Comparison of ENCODE assay signal across 26 cellular contexts in the genomic region with DNA sequence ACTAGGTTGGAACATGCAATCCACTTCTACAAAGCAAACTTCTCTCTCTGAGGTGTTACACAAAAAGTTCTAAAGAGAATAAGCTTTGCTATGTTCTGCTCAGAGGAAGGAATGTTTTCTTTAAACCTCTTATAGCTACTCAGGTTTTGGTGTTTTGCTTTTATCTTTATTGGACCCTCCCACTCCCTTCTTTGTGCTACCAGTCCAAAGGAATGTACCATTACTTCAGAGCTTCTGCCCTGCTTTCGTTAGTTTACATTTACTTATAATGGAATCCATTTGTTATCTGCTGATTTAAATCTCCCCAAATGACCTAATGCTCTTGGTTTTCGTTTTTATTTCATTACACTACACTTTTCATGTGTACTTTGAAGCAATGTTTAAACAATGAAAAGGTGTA.
DNase-seq lines count a peak whose midpoint lies in the region; ATAC-seq lines count a peak whose summit lies in the region.
"Had no signal": no experiment of that assay in that cellular context is flagged by ENCODE, and none has a peak within 500 bp of the region (broad histone marks: within the 10 kb centered on the region; RNA-seq: fewer than 3 reads in every experiment).

No MANE protein-coding gene starts in this region.

- peak; percentile 40 for DNase-seq in H4 (ENCODE audit: low spot score)
- DNase-seq in adipocyte (ENCODE audit: low read depth), result peak; percentile 33
- peak; percentile 7 for DNase-seq in kidney glomerular epithelial cell (lab: John Stamatoyannopoulos, UW)
- peak; percentile 56 for DNase-seq in non-pigmented ciliary epithelial cell (ENCODE audit: low read depth)
- DNase-seq in activated T-helper 2 cell treated with anti-CD3 and anti-CD28 coated beads, Interferon-gamma antibody, Interleukin-2, Interleukin-4, amounts not matched to agents 10 μg/mL and 5 μg/mL and 100 μg/mL, durations not matched to agents 14 hours and 24 hours and 36 hours (ENCODE audit: low spot score), result no peak
- DNase-seq in T-helper 2 cell treated with Interferon-gamma antibody and Interleukin-4, amounts not matched to agents 5 μg/mL and 100 μg/mL, for 36 hours (ENCODE audit: low spot score), result no peak
- DNase-seq: activated CD4-positive, alpha-beta memory T cell treated with anti-CD3 and anti-CD28 coated beads, Interleukin-2, amount 10 ng/mL, durations not matched to agents 7 days and 5 days; activated CD4-positive, CD25-positive, alpha-beta regulatory T cell; activated naive CD4-positive, alpha-beta T cell treated with anti-CD3 and anti-CD28 coated beads, Interleukin-2, amount 10 ng/mL, durations not matched to agents 7 days and 5 days; activated T-cell treated with anti-CD3 and anti-CD28 coated beads for 4 hours; CD4-positive, alpha-beta memory T cell; effector memory CD4-positive, alpha-beta T cell; Kasumi-1; left ventricle myocardium superior; naive thymus-derived CD8-positive, alpha-beta T cell; NCI-H1092 treated with DMSO at 0.1 percent for 48 hours; NCI-H2081; NCI-H510A treated with DMSO at 0.1 percent for 48 hours; stimulated activated naive CD8-positive, alpha-beta T cell treated with anti-CD3 and anti-CD28 coated beads, Interleukin-15, Interleukin-2, amounts not matched to agents 100 U/mL and 50 U/mL, for 24 hours; T-helper 9 cell; thyroid gland had no signal

- ATAC-seq in GM19395 (IDR thresholded peaks at IDR 0.05; ENCODE audit: unreplicated experiment) (no peak), GM21390 (IDR thresholded peaks at IDR 0.05; ENCODE audit: unreplicated experiment) (no peak)
- ATAC-seq: GM12878; naive thymus-derived CD8-positive, alpha-beta T cell; stimulated activated naive CD8-positive, alpha-beta T cell treated with anti-CD3 and anti-CD28 coated beads, Interleukin-15, Interleukin-2, amounts not matched to agents 100 U/mL and 50 U/mL, for 24 hours had no signal

- no peaks in the 10 kb centered on the region for H3K36me3 ChIP-seq in adipocyte (ENCODE audit: control insufficient read depth, insufficient read depth, low read length, severe bottlenecking)
- H3K36me3 ChIP-seq: ascending aorta, esophagus muscularis mucosa, thyroid gland had no signal

- no peak overlapping the region for H3K9ac ChIP-seq in adipocyte (ENCODE audit: low read length)

- no peaks in the 10 kb centered on the region for H3K27me3 ChIP-seq in adipocyte (replicated peaks; ENCODE audit: control insufficient read depth, insufficient read depth, low read length)
- H3K27me3 ChIP-seq: ascending aorta, esophagus muscularis mucosa, thyroid gland had no signal

- no peaks in the 10 kb centered on the region for H3K9me3 ChIP-seq in adipocyte (ENCODE audit: control insufficient read depth, low read length)
- H3K9me3 ChIP-seq: esophagus muscularis mucosa, thyroid gland had no signal

- H3K27ac Mint-ChIP-seq in activated T-helper 2 cell treated with anti-CD3 and anti-CD28 coated beads, Interferon-gamma antibody, Interleukin-2, Interleukin-4, amounts not matched to agents 10 μg/mL and 5 μg/mL and 100 μg/mL, durations not matched to agents 14 hours and 24 hours and 36 hours, result no peak overlapping the region
- no peak overlapping the region for H3K27ac Mint-ChIP-seq in T-helper 2 cell treated with Interferon-gamma antibody and Interleukin-4, amounts not matched to agents 5 μg/mL and 100 μg/mL, for 36 hours
- H3K27ac Mint-ChIP-seq: activated CD4-positive, alpha-beta memory T cell treated with anti-CD3 and anti-CD28 coated beads, Interleukin-2, amount 10 ng/mL, durations not matched to agents 7 days and 5 days; activated naive CD4-positive, alpha-beta T cell treated with anti-CD3 and anti-CD28 coated beads, Interleukin-2, amount 10 ng/mL, durations not matched to agents 7 days and 5 days; CD4-positive, alpha-beta memory T cell; naive thymus-derived CD8-positive, alpha-beta T cell had no signal

- H3K4me3 Mint-ChIP-seq in activated T-helper 2 cell treated with anti-CD3 and anti-CD28 coated beads, Interferon-gamma antibody, Interleukin-2, Interleukin-4, amounts not matched to agents 10 μg/mL and 5 μg/mL and 100 μg/mL, durations not matched to agents 14 hours and 24 hours and 36 hours (ENCODE audit: low read depth), result no peak overlapping the region
- no peak overlapping the region for H3K4me3 Mint-ChIP-seq in T-helper 2 cell treated with Interferon-gamma antibody and Interleukin-4, amounts not matched to agents 5 μg/mL and 100 μg/mL, for 36 hours
- H3K4me3 Mint-ChIP-seq: activated CD4-positive, alpha-beta memory T cell treated with anti-CD3 and anti-CD28 coated beads, Interleukin-2, amount 10 ng/mL, durations not matched to agents 7 days and 5 days; activated naive CD4-positive, alpha-beta T cell treated with anti-CD3 and anti-CD28 coated beads, Interleukin-2, amount 10 ng/mL, durations not matched to agents 7 days and 5 days; naive thymus-derived CD8-positive, alpha-beta T cell had no signal

- H3K4me1 Mint-ChIP-seq in activated T-helper 2 cell treated with anti-CD3 and anti-CD28 coated beads, Interferon-gamma antibody, Interleukin-2, Interleukin-4, amounts not matched to agents 10 μg/mL and 5 μg/mL and 100 μg/mL, durations not matched to agents 14 hours and 24 hours and 36 hours (ENCODE audit: low read depth), result no peaks in the 10 kb centered on the region
- no peaks in the 10 kb centered on the region for H3K4me1 Mint-ChIP-seq in T-helper 2 cell treated with Interferon-gamma antibody and Interleukin-4, amounts not matched to agents 5 μg/mL and 100 μg/mL, for 36 hours (ENCODE audit: low read depth)
- H3K4me1 Mint-ChIP-seq: activated CD4-positive, alpha-beta memory T cell treated with anti-CD3 and anti-CD28 coated beads, Interleukin-2, amount 10 ng/mL, durations not matched to agents 7 days and 5 days; activated naive CD4-positive, alpha-beta T cell treated with anti-CD3 and anti-CD28 coated beads, Interleukin-2, amount 10 ng/mL, durations not matched to agents 7 days and 5 days; CD4-positive, alpha-beta memory T cell had no signal

- intact Hi-C loops in activated T-helper 2 cell treated with anti-CD3 and anti-CD28 coated beads, Interferon-gamma antibody, Interleukin-2, Interleukin-4, amounts not matched to agents 10 μg/mL and 5 μg/mL and 100 μg/mL, durations not matched to agents 14 hours and 24 hours and 36 hours (cut with micrococcal nuclease), result no loop called here

- peaks cover 1% of the 10 kb centered on the region for H3K9me3 Mint-ChIP-seq in activated T-helper 2 cell treated with anti-CD3 and anti-CD28 coated beads, Interferon-gamma antibody, Interleukin-2, Interleukin-4, amounts not matched to agents 10 μg/mL and 5 μg/mL and 100 μg/mL, durations not matched to agents 14 hours and 24 hours and 36 hours
- H3K9me3 Mint-ChIP-seq in T-helper 2 cell treated with Interferon-gamma antibody and Interleukin-4, amounts not matched to agents 5 μg/mL and 100 μg/mL, for 36 hours, result peaks cover 11% of the 10 kb centered on the region
- H3K9me3 Mint-ChIP-seq: activated CD4-positive, alpha-beta memory T cell treated with anti-CD3 and anti-CD28 coated beads, Interleukin-2, amount 10 ng/mL, durations not matched to agents 7 days and 5 days; activated naive CD4-positive, alpha-beta T cell treated with anti-CD3 and anti-CD28 coated beads, Interleukin-2, amount 10 ng/mL, durations not matched to agents 7 days and 5 days had no signal

- no peaks in the 10 kb centered on the region for H3K27me3 Mint-ChIP-seq in activated T-helper 2 cell treated with anti-CD3 and anti-CD28 coated beads, Interferon-gamma antibody, Interleukin-2, Interleukin-4, amounts not matched to agents 10 μg/mL and 5 μg/mL and 100 μg/mL, durations not matched to agents 14 hours and 24 hours and 36 hours (ENCODE audit: low read depth)
- no peaks in the 10 kb centered on the region for H3K27me3 Mint-ChIP-seq in T-helper 2 cell treated with Interferon-gamma antibody and Interleukin-4, amounts not matched to agents 5 μg/mL and 100 μg/mL, for 36 hours (ENCODE audit: low read depth)
- H3K27me3 Mint-ChIP-seq: activated CD4-positive, alpha-beta memory T cell treated with anti-CD3 and anti-CD28 coated beads, Interleukin-2, amount 10 ng/mL, durations not matched to agents 7 days and 5 days; activated naive CD4-positive, alpha-beta T cell treated with anti-CD3 and anti-CD28 coated beads, Interleukin-2, amount 10 ng/mL, durations not matched to agents 7 days and 5 days; CD4-positive, alpha-beta memory T cell; naive thymus-derived CD8-positive, alpha-beta T cell had no signal

- H3K36me3 Mint-ChIP-seq in activated T-helper 2 cell treated with anti-CD3 and anti-CD28 coated beads, Interferon-gamma antibody, Interleukin-2, Interleukin-4, amounts not matched to agents 10 μg/mL and 5 μg/mL and 100 μg/mL, durations not matched to agents 14 hours and 24 hours and 36 hours (ENCODE audit: low read depth), result no peaks in the 10 kb centered on the region
- peaks cover 2% of the 10 kb centered on the region for H3K36me3 Mint-ChIP-seq in T-helper 2 cell treated with Interferon-gamma antibody and Interleukin-4, amounts not matched to agents 5 μg/mL and 100 μg/mL, for 36 hours (ENCODE audit: low read depth)

- H3K4me1 ChIP-seq in adipocyte (ENCODE audit: control insufficient read depth, insufficient read depth, low read length), result peaks cover 12% of the 10 kb centered on the region
- H3K4me1 ChIP-seq: ascending aorta had no signal

- H3K4me3 ChIP-seq in adipocyte (ENCODE audit: low read length), result no peak overlapping the region
- H3K4me3 ChIP-seq: ascending aorta, esophagus muscularis mucosa, GM12878, thyroid gland had no signal

Comparison
In these comparisons a context has a peak if more than half of its experiments do, and no peak if none do; other contexts are left out.
1. DNase-seq: peak in H4 (single experiment), adipocyte (single experiment), kidney glomerular epithelial cell (single experiment) and non-pigmented ciliary epithelial cell (single experiment); none in activated T-helper 2 cell treated with anti-CD3 and anti-CD28 coated beads, Interferon-gamma antibody, Interleukin-2, Interleukin-4, amounts not matched to agents 10 μg/mL and 5 μg/mL and 100 μg/mL, durations not matched to agents 14 hours and 24 hours and 36 hours (single experiment) and T-helper 2 cell treated with Interferon-gamma antibody and Interleukin-4, amounts not matched to agents 5 μg/mL and 100 μg/mL, for 36 hours (single experiment).